In genomic region chr3:14780927-14781507, GRCh38 we compare ENCODE assay signal across 9 cellular contexts. TPM values are rescaled to one million over a fixed set of nuclear protein-coding genes. Genes with fewer than 3 reads are reported as not detected.
DNase-seq lines count a peak whose midpoint lies in the region; ATAC-seq, FAIRE-seq and TF ChIP-seq lines count a peak whose summit lies in the region.
"Had no signal": no experiment of that assay in that cellular context is flagged by ENCODE, and none has a peak within 500 bp of the region (broad histone marks: within the 10 kb centered on the region; RNA-seq: fewer than 3 reads in every experiment).

No MANE protein-coding gene starts in this region.

- in situ Hi-C loops in SK-MEL-5 (cut with HindIII; ENCODE audit: low pct_unique_long_range_greater_than_20kb, low sequenced_read_pairs), result no loop called here

- peak; percentile 76 to 77 for TF ChIP-seq CTCF in fibroblast of lung (conservative IDR thresholded peaks at IDR 0.05 in 1 of 2, IDR thresholded peaks at IDR 0.05 in 1 of 2; ENCODE audit: low read depth in 1 of 2, low read length in 2 of 2)
- peak in 3 of 4 donors; percentile 16 to 44 (median 17) for TF ChIP-seq CTCF in pancreas (IDR thresholded peaks at IDR 0.05)

- WGBS in pancreas, 2 donors, result 24 to 34% methylated on average over 12 of the region's 12 CpGs

- H3K9me3 ChIP-seq in fibroblast of lung (ENCODE audit: control insufficient read depth, insufficient read depth, low read depth, low read length) (no peaks in the 10 kb centered on the region), pancreas (peaks cover 0 to 5% (median 0%) of the 10 kb centered on the region in 4 donors)

- no peak overlapping the region for H3K9ac ChIP-seq in fibroblast of lung (ENCODE audit: insufficient read depth, low read length)

- ATAC-seq in pancreas, result peak; percentile 75 to 97 (median 85)
- ATAC-seq: naive thymus-derived CD8-positive, alpha-beta T cell had no signal

- no peak overlapping the region for H2AFZ ChIP-seq in fibroblast of lung (ENCODE audit: low read length)

- no peak overlapping the region for H3K4me2 ChIP-seq in fibroblast of lung (ENCODE audit: extremely low read depth, insufficient read depth, low read length)

- H3K4me1 ChIP-seq in fibroblast of lung (ENCODE audit: control insufficient read depth, extremely low read depth, insufficient read depth, low read length) (no peaks in the 10 kb centered on the region), pancreas (no peaks in the 10 kb centered on the region)

- H3K36me3 ChIP-seq in fibroblast of lung (ENCODE audit: control insufficient read depth, insufficient read depth, low read length) (no peaks in the 10 kb centered on the region), pancreas (no peaks in the 10 kb centered on the region)

- H4K20me1 ChIP-seq in fibroblast of lung (ENCODE audit: control insufficient read depth, extremely low read depth, insufficient read depth, low read length), result no peaks in the 10 kb centered on the region

- FAIRE-seq in GM19239 (lab: Jason Lieb, UNC) (no peak), pancreas (lab: Jason Lieb, UNC) (no peak)

- H3K79me2 ChIP-seq in fibroblast of lung (ENCODE audit: control insufficient read depth, insufficient read depth, low read length), result no peaks in the 10 kb centered on the region

- H3K27me3 ChIP-seq in fibroblast of lung (ENCODE audit: control insufficient read depth, insufficient read depth, low read length) (no peaks in the 10 kb centered on the region), pancreas (no peaks in the 10 kb centered on the region)

- DNase-seq in COLO829 (ENCODE audit: low spot score), result peak; percentile 42
- DNase-seq in GM19239 (ENCODE audit: insufficient read length, low spot score), result peak; percentile 41
- peak; percentile 88 for DNase-seq in HuH-7 (ENCODE audit: low spot score)
- peak; percentile 77 for DNase-seq in SK-MEL-5 (ENCODE audit: low read depth, low spot score)
- DNase-seq in fibroblast of lung (ENCODE audit: low read depth in 2 of 2), result peak; percentile 23 to 64
- DNase-seq in pancreas, result peak in 5 of 6 donors; percentile 36 to 74 (median 48)
- no peak for DNase-seq in NCI-H1048 (lab: John Stamatoyannopoulos, UW)
- DNase-seq in NCI-H446 treated with DMSO at 0.1 percent for 48 hours (lab: John Stamatoyannopoulos, UW), result no peak

- H3K27ac ChIP-seq in fibroblast of lung (ENCODE audit: insufficient read depth, low read length) (no peak overlapping the region), pancreas (no peak overlapping the region)

- H3K4me3 ChIP-seq in fibroblast of lung (replicated peaks in 1 of 4; ENCODE audit: control extremely low read depth in 1 of 4, insufficient read depth in 1 of 4, low read depth in 3 of 4, low read length in 4 of 4) (no peak overlapping the region), pancreas (no peak overlapping the region)

- intact Hi-C loops in pancreas (cut with DNase I), result no loop called here

RNA-seq across cellular contexts. Expression of gene FGD5, which starts 37.7 kb away (rescaled TPM):
- total RNA-seq in SK-MEL-5 (2014; rRNA removed; shearing (Covaris generic)), result not detected in 2 replicates
- not detected in 2 replicates for polyA plus RNA-seq in SK-MEL-5 (2015; cell fraction: cytosol; rRNA removed)
- not detected in 2 replicates for polyA plus RNA-seq in SK-MEL-5 (2015; cell fraction: nucleus; rRNA removed)
- total RNA-seq in fibroblast of lung (0.50 and 1.0 TPM in 2 replicates), pancreas (1 to 10 TPM; 2.2 to 7.1 (median 3.8) TPM)
- polyA plus RNA-seq in fibroblast of lung (0.03 and 1.1 TPM in 2 replicates), pancreas (1 to 10 TPM; 2.6 to 3.1 TPM)
- 0.10 and 1.3 TPM in 2 replicates for polyA plus RNA-seq in fibroblast of lung (2012)
- polyA minus RNA-seq in fibroblast of lung (ENCODE audit: low replicate concordance), result 1.6 and 5.0 TPM in 2 replicates
- polyA plus RNA-seq: naive thymus-derived CD8-positive, alpha-beta T cell had no signal

Comparison
In these comparisons a context has a peak if more than half of its experiments do, and no peak if none do; other contexts are left out.
1. DNase-seq: peak in COLO829 (single experiment), GM19239 (single experiment), HuH-7 (single experiment), SK-MEL-5 (single experiment), fibroblast of lung (2 of 2) and pancreas (5 of 6); none in NCI-H1048 (single experiment) and NCI-H446 treated with DMSO at 0.1 percent for 48 hours (single experiment).